Comparison of ENCODE assay signal across 10 cellular contexts in the genomic region with DNA sequence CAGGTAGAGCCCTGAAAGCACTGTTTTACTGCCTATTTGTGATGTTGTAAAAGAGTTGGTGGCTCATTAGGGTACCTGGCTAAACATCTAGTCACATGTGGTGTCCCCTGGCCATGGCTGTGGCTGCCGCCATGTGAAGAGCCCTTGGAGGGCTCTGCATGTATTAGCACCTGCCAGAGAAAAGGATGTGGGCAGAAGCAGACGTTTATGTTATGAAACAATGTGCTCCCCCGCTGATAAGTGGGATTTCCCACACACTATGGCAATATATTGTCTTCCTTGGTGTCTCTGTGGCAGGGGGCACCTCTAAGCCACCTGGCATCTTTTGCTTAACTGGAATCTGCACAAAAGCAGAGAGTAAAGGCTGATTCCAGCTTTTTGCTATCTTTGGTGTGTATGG. TPM values are rescaled to one million over a fixed set of nuclear protein-coding genes. Genes with fewer than 3 reads are reported as not detected.
A peak's percentile ranks its signal among the peaks of the same experiment; 100 is the strongest.
DNase-seq lines count a peak whose midpoint lies in the region; ATAC-seq and TF ChIP-seq lines count a peak whose summit lies in the region.
"Had no signal": no experiment of that assay in that cellular context is flagged by ENCODE, and none has a peak within 500 bp of the region (broad histone marks: within the 10 kb centered on the region; RNA-seq: fewer than 3 reads in every experiment).

No MANE protein-coding gene starts in this region.

- peak; percentile 39 for DNase-seq in activated CD4-positive, CD25-positive, alpha-beta regulatory T cell treated with anti-CD3 and anti-CD28 coated beads, Interleukin-2, amount 50 U/mL, for 72 hours
- DNase-seq in mucosa of descending colon = no peak
- no peak for DNase-seq in sciatic nerve (ENCODE audit: low spot score)
- no peak for DNase-seq in hippocampal formation (lab: John Stamatoyannopoulos, UW)
- DNase-seq in NCI-H1105 (lab: John Stamatoyannopoulos, UW) = no peak
- DNase-seq: NCI-H1436 treated with DMSO at 0.1 percent for 48 hours had no signal

- peaks cover 41% of the 10 kb centered on the region for H3K4me1 ChIP-seq in mucosa of descending colon (ENCODE audit: low read depth)

- H3K4me3 ChIP-seq in mucosa of descending colon = no peak overlapping the region
- H3K4me3 ChIP-seq: SK-N-MC had no signal

- ATAC-seq in GM18867 (IDR thresholded peaks at IDR 0.05; ENCODE audit: unreplicated experiment) (peak; percentile 61), HG03378 (IDR thresholded peaks at IDR 0.05; ENCODE audit: unreplicated experiment) (peak; percentile 44), mucosa of descending colon (peak; percentile 2), HG02571 (IDR thresholded peaks at IDR 0.05; ENCODE audit: unreplicated experiment) (no peak), sciatic nerve (no peak)

- no peaks in the 10 kb centered on the region for H3K36me3 ChIP-seq in mucosa of descending colon (ENCODE audit: low read depth)

- H3K9me3 ChIP-seq in mucosa of descending colon = no peaks in the 10 kb centered on the region

- no peak for TF ChIP-seq CTCF in mucosa of descending colon (IDR thresholded peaks at IDR 0.05)

- intact Hi-C loops in mucosa of descending colon (cut with DNase I, micrococcal nuclease) = loop anchor here in 1 of 2 donors (10.0 kb wide), 1 partner anchor 59 kb away; no protein-coding TSS in a partner anchor
- intact Hi-C loops in sciatic nerve (cut with DNase I) = no loop called here

RNA-seq across cellular contexts. Expression of gene TENT5C, which starts 9.6 kb away (rescaled TPM):
- total RNA-seq in mucosa of descending colon (10 to 100 TPM; 16.5 to 37.4 (median 32.1) TPM), sciatic nerve (37.0 TPM)

Comparison
In these comparisons a context has a peak if more than half of its experiments do, and no peak if none do; other contexts are left out.
1. ATAC-seq: peak in GM18867 (single experiment), HG03378 (single experiment) and mucosa of descending colon (single experiment); none in HG02571 (single experiment) and sciatic nerve (single experiment).